In the genomic region with DNA sequence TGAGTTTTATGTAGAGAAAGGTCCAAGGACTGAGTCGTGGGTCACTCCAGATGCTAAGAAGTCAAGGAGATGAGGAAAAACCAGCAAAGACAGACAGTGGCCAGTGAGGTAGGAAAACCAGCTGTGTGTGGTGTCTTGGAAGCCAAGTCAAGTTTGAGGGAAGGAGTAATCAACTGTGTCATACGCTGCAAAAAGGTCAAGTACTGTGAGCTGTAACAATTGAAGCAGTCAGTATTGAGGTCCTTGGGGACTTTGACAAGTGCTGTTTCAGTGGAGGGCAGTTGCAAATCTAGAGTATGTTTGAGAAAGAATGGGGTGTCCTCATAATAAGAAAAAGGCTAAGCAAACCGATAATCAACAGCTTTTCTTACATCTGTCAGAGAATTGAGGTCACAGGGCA, we compare ENCODE assay signal across 24 cellular contexts. TPM values are rescaled to one million over a fixed set of nuclear protein-coding genes. Genes with fewer than 3 reads are reported as not detected.
"Had no signal": no experiment of that assay in that cellular context is flagged by ENCODE, and none has a peak within 500 bp of the region (broad histone marks: within the 10 kb centered on the region; RNA-seq: fewer than 3 reads in every experiment).

No MANE protein-coding gene starts in this region.

- H3K27ac ChIP-seq: body of pancreas, esophagus muscularis mucosa, left ventricle myocardium inferior had no signal

- H3K9me3 ChIP-seq: body of pancreas, esophagus muscularis mucosa, left ventricle myocardium inferior, tibial nerve had no signal

- ATAC-seq: body of pancreas; naive thymus-derived CD4-positive, alpha-beta T cell had no signal

- H3K27me3 ChIP-seq: body of pancreas, esophagus muscularis mucosa, tibial nerve had no signal

- H3K4me1 Mint-ChIP-seq: activated B cell treated with CpG ODN at 0.5 μM for 24 hours had no signal

- H3K27ac Mint-ChIP-seq: activated B cell treated with CpG ODN at 0.5 μM for 24 hours; activated CD4-positive, alpha-beta memory T cell treated with anti-CD3 and anti-CD28 coated beads for 36 hours; activated naive CD4-positive, alpha-beta T cell treated with anti-CD3 and anti-CD28 coated beads for 36 hours; stimulated activated naive CD8-positive, alpha-beta T cell treated with anti-CD3 and anti-CD28 coated beads, Interleukin-15, Interleukin-2, amounts not matched to agents 100 ng/mL and 50 ng/mL, for 24 hours had no signal

- H3K4me3 Mint-ChIP-seq: activated B cell treated with CpG ODN at 0.5 μM for 24 hours; activated CD4-positive, alpha-beta memory T cell treated with anti-CD3 and anti-CD28 coated beads for 36 hours; activated naive CD4-positive, alpha-beta T cell treated with anti-CD3 and anti-CD28 coated beads for 36 hours; naive thymus-derived CD4-positive, alpha-beta T cell; stimulated activated naive CD8-positive, alpha-beta T cell treated with anti-CD3 and anti-CD28 coated beads, Interleukin-15, Interleukin-2, amounts not matched to agents 100 ng/mL and 50 ng/mL, for 24 hours had no signal

- H3K9me3 Mint-ChIP-seq: activated B cell treated with CpG ODN at 0.5 μM for 24 hours; activated CD4-positive, alpha-beta memory T cell treated with anti-CD3 and anti-CD28 coated beads for 36 hours; activated naive CD4-positive, alpha-beta T cell treated with anti-CD3 and anti-CD28 coated beads for 36 hours; naive thymus-derived CD4-positive, alpha-beta T cell; stimulated activated naive CD8-positive, alpha-beta T cell treated with anti-CD3 and anti-CD28 coated beads, Interleukin-15, Interleukin-2, amounts not matched to agents 100 ng/mL and 50 ng/mL, for 24 hours had no signal

- DNase-seq: activated B cell treated with CpG ODN at 0.5 μM for 24 hours; activated CD4-positive, alpha-beta memory T cell treated with anti-CD3 and anti-CD28 coated beads for 36 hours; activated CD4-positive, alpha-beta T cell treated with anti-CD3 and anti-CD28 coated beads for 48 hours; activated effector memory CD4-positive, alpha-beta T cell treated with Interleukin-2 at 50 U/mL for 16 hours; activated naive CD4-positive, alpha-beta T cell treated with anti-CD3 and anti-CD28 coated beads for 36 hours; activated T-cell treated with anti-CD3 and anti-CD28 coated beads, Interleukin-2, amount 50 U/mL, for 48 hours; anterior cingulate cortex; body of pancreas; dermis blood vessel endothelial cell; effector memory CD4-positive, alpha-beta T cell; glutamatergic neuron; hippocampal formation; kidney glomerular epithelial cell; left ventricle myocardium inferior; naive thymus-derived CD4-positive, alpha-beta T cell; stimulated activated CD4-positive, alpha-beta T cell treated with anti-CD3 and anti-CD28 coated beads, Interleukin-12 subunit alpha, Interleukin-12 subunit beta, amount 100 ng/mL, for 4 hours; T-helper 1 cell; T-helper 9 cell had no signal

- H3K4me3 ChIP-seq: body of pancreas, esophagus muscularis mucosa, left ventricle myocardium inferior, tibial nerve had no signal

- FAIRE-seq: frontal cortex had no signal

- H3K27me3 Mint-ChIP-seq: activated B cell treated with CpG ODN at 0.5 μM for 24 hours; activated CD4-positive, alpha-beta memory T cell treated with anti-CD3 and anti-CD28 coated beads for 36 hours; naive thymus-derived CD4-positive, alpha-beta T cell; progenitor cell of endocrine pancreas; stimulated activated naive CD8-positive, alpha-beta T cell treated with anti-CD3 and anti-CD28 coated beads, Interleukin-15, Interleukin-2, amounts not matched to agents 100 ng/mL and 50 ng/mL, for 24 hours had no signal

RNA-seq across cellular contexts. Expression of gene PCDH12, which starts 36.7 kb away (rescaled TPM):
- total RNA-seq: activated B cell treated with CpG ODN at 0.5 μM for 24 hours, osteocyte, progenitor cell of endocrine pancreas had no signal
